Comparison of ENCODE assay signal across 16 cellular contexts in the genomic region with DNA sequence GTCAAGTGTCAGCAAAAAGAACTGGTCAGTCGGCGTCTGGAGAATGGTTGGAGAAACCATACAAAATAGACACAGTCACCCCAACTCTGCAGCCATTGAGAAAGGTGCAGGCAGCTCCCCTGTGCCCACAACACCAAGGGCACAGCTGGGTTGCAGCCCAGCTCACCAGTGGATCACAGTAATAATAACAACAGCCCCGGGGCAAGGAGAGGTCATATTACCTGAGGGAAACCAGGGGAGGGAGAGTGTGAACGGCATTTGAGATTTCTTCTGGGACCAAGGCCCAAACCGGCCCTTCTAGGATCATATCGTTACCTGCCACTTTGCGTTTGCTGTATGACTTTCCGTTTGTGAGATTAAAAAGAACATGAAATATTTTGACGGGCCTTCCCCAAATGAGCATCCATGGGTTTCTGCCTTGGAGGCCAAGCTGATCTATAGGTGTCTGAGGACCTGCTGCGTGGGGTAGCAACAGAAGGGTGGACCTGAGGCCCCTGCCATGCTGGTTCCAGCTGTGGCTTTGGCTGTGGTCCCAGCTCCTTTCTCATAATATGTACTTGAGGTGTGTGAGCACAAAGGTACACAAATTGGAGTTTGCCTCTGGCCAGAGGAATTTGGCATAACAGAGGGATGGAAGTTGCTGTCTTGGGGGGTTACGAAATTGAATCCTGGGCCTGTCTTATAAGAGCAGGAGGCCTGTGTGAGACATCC.
A peak's percentile ranks its signal among the peaks of the same experiment; 100 is the strongest.
DNase-seq lines count a peak whose midpoint lies in the region; ATAC-seq and TF ChIP-seq lines count a peak whose summit lies in the region.
"Had no signal": no experiment of that assay in that cellular context is flagged by ENCODE, and none has a peak within 500 bp of the region (broad histone marks: within the 10 kb centered on the region; RNA-seq: fewer than 3 reads in every experiment).

No MANE protein-coding gene starts in this region.

- H3K36me3 Mint-ChIP-seq in Calu3 (ENCODE audit: insufficient read depth, unreplicated experiment) (peaks cover 9% of the 10 kb centered on the region), nephron progenitor cell (ENCODE audit: low read depth) (peaks cover 10% of the 10 kb centered on the region), HFFc6 (ENCODE audit: low read depth) (peaks cover 11% of the 10 kb centered on the region)

- H3K27me3 Mint-ChIP-seq in Calu3 (ENCODE audit: unreplicated experiment) (no peaks in the 10 kb centered on the region), nephron progenitor cell (ENCODE audit: low read depth, poor library complexity) (no peaks in the 10 kb centered on the region), HFFc6 (ENCODE audit: insufficient read depth) (no peaks in the 10 kb centered on the region; the same call in 1 of the 2 replicates)
- H3K27me3 Mint-ChIP-seq: CD4-positive, CD25-positive, alpha-beta regulatory T cell had no signal

- no TSS peak for BruUV-seq in Calu3 (replicated peaks; lab: Mats Ljungman, UMichigan)

- DNase-seq in Calu3 (no peak), NCI-H2029 treated with DMSO at 0.1 percent for 48 hours (lab: John Stamatoyannopoulos, UW) (peak; percentile 38), T47D (ENCODE audit: low read depth in 1 of 2, low spot score in 1 of 2) (peak; percentile 51 to 81), nephron progenitor cell (no peak), HFFc6 (no peak)
- DNase-seq in stimulated activated CD4-positive, alpha-beta T cell treated with anti-CD3 and anti-CD28 coated beads, Interleukin-4, amount 100 ng/mL, for 1 hour: no peak
- DNase-seq: activated CD8-positive, alpha-beta memory T cell treated with anti-CD3 and anti-CD28 coated beads, Interleukin-2, amount 50 U/mL, for 48 hours; CD4-positive, CD25-positive, alpha-beta regulatory T cell; GM23248; head of caudate nucleus; left ventricle myocardium superior; NCI-H187; psoas muscle; Right ventricle myocardium superior had no signal

- CTCF ChIA-PET in Calu3 (lab: Charles Lee): interaction anchor here (0.6 to 1.5 kb wide), 2 partner anchors 16 to 328 kb away, joined by 3 read pairs; no protein-coding TSS in a partner anchor

- H3K4me1 Mint-ChIP-seq in Calu3 (ENCODE audit: low read depth, unreplicated experiment) (peaks cover 56% of the 10 kb centered on the region), nephron progenitor cell (peaks cover 40% of the 10 kb centered on the region), HFFc6 (ENCODE audit: low read depth) (peaks cover 53% of the 10 kb centered on the region)

- intact Hi-C loops in Calu3 (cut with micrococcal nuclease; ENCODE audit: unreplicated experiment): no loop called here

- no peaks in the 10 kb centered on the region for H3K9me3 Mint-ChIP-seq in Calu3 (ENCODE audit: low read depth, unreplicated experiment)
- H3K9me3 Mint-ChIP-seq in nephron progenitor cell: no peaks in the 10 kb centered on the region
- no peaks in the 10 kb centered on the region for H3K9me3 Mint-ChIP-seq in HFFc6
- H3K9me3 Mint-ChIP-seq: CD4-positive, CD25-positive, alpha-beta regulatory T cell had no signal

- in situ Hi-C loops in T47D (cut with HindIII; ENCODE audit: low pct_unique_long_range_greater_than_20kb, low sequenced_read_pairs): no loop called here

- no peak for ATAC-seq in HG03460 (IDR thresholded peaks at IDR 0.05; ENCODE audit: unreplicated experiment)
- ATAC-seq in GM19455 (IDR thresholded peaks at IDR 0.05; ENCODE audit: unreplicated experiment): no peak
- ATAC-seq: psoas muscle had no signal

- H3K27ac Mint-ChIP-seq in Calu3 (ENCODE audit: unreplicated experiment) (peak overlapping the region; percentile 56), nephron progenitor cell (peak overlapping the region; percentile 51), HFFc6 (no peak overlapping the region)

- TF ChIP-seq CTCF in Calu3 (IDR thresholded peaks at IDR 0.05; ENCODE audit: unreplicated experiment): no peak
- TF ChIP-seq CTCF in nephron progenitor cell (IDR thresholded peaks at IDR 0.05): no peak
- TF ChIP-seq CTCF in HFFc6 (IDR thresholded peaks at IDR 0.05): no peak

- no peak overlapping the region for H3K4me3 Mint-ChIP-seq in Calu3 (ENCODE audit: low read depth, unreplicated experiment)
- no peak overlapping the region for H3K4me3 Mint-ChIP-seq in nephron progenitor cell
- H3K4me3 Mint-ChIP-seq in HFFc6: no peak overlapping the region; the same call in none of the 2 replicates
- H3K4me3 Mint-ChIP-seq: CD4-positive, CD25-positive, alpha-beta regulatory T cell had no signal

Comparison
In these comparisons a context has a peak if more than half of its experiments do, and no peak if none do; other contexts are left out.
1. DNase-seq: peak in NCI-H2029 treated with DMSO at 0.1 percent for 48 hours (single experiment) and T47D (2 of 2); none in Calu3 (single experiment), nephron progenitor cell (single experiment), stimulated activated CD4-positive, alpha-beta T cell treated with anti-CD3 and anti-CD28 coated beads, Interleukin-4, amount 100 ng/mL, for 1 hour (single experiment) and HFFc6 (single experiment).